ENCODE assay signal across 8 cellular contexts in the genomic region with DNA sequence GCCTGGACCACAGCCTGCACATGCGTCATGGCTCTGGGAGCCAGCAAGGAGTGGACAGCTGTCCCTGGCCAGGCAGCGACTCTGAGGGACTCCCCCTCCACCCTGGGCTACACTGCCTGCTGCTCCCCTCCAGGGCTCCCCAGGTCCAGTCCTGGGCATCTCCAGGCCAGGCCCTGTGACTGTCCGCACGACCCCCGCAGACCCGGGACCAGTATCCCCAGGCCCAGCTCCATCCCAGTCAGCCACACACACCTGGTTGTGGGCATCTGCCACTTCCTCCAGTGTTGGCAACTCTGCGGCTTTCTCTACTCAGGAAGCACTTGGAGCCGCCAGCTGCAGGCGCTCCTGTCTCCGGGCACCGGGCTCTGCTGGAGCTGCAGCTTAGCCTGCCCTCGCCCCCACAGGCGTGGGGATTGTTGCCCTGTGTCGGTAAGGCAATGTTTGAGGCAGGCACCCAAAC. TPM values are rescaled to one million over a fixed set of nuclear protein-coding genes. Genes with fewer than 3 reads are reported as not detected.
DNase-seq lines count a peak whose midpoint lies in the region; ATAC-seq and TF ChIP-seq lines count a peak whose summit lies in the region.

No MANE protein-coding gene starts in this region.

- no peak overlapping the region for H3K4ac ChIP-seq in mesendoderm (ENCODE audit: low read depth, low read length)

- H3K36me3 Mint-ChIP-seq in activated T-cell treated with anti-CD3 and anti-CD28 coated beads, Interleukin-2, amount 50 U/mL, for 72 hours (ENCODE audit: insufficient read depth in 2 of 2): peaks cover 1 to 3% of the 10 kb centered on the region in 2 donors

- no peak overlapping the region for H3K23ac ChIP-seq in mesendoderm (ENCODE audit: low read length)

- TF ChIP-seq POLR2A in erythroblast (IDR thresholded peaks at IDR 0.05; ENCODE audit: low read length): no peak

- H3K79me2 ChIP-seq in mesendoderm (ENCODE audit: control insufficient read depth, insufficient read depth, low read length): peaks cover 10% of the 10 kb centered on the region

- peak overlapping the region; percentile 69 for H3K9ac ChIP-seq in mesendoderm (ENCODE audit: low read length)

- H3K9me3 Mint-ChIP-seq in activated T-cell treated with anti-CD3 and anti-CD28 coated beads, Interleukin-2, amount 50 U/mL, for 72 hours: no peaks in the 10 kb centered on the region

- H3K27ac ChIP-seq in caudate nucleus (ENCODE audit: low read depth, low read length) (peak overlapping the region; percentile 95), mesendoderm (ENCODE audit: low read depth, low read length) (no peak overlapping the region), urinary bladder (ENCODE audit: low read depth) (peak overlapping the region; percentile 71)

- peak overlapping the region; percentile 69 to 89 for H3K4me3 Mint-ChIP-seq in activated T-cell treated with anti-CD3 and anti-CD28 coated beads, Interleukin-2, amount 50 U/mL, for 72 hours

- no peak overlapping the region for H2AK5ac ChIP-seq in mesendoderm (ENCODE audit: low read length)

- ATAC-seq in activated T-cell treated with anti-CD3 and anti-CD28 coated beads, Interleukin-2, amount 50 U/mL, for 72 hours (replicated peaks in 1 of 2): no peak
- no peak for ATAC-seq in GM18498 (IDR thresholded peaks at IDR 0.05; ENCODE audit: unreplicated experiment)

- peaks cover 15% of the 10 kb centered on the region for H3K4me1 Mint-ChIP-seq in activated T-cell treated with anti-CD3 and anti-CD28 coated beads, Interleukin-2, amount 50 U/mL, for 72 hours (ENCODE audit: low read depth)

- no CpG with 5 or more reads among the region's 14 CpGs for WGBS in mesendoderm (ENCODE audit: extremely low coverage, insufficient coverage, low lambda C conversion rate)
- WGBS in urinary bladder: 63% methylated on average over 14 of the region's 14 CpGs

- H3K27me3 Mint-ChIP-seq in activated T-cell treated with anti-CD3 and anti-CD28 coated beads, Interleukin-2, amount 50 U/mL, for 72 hours (ENCODE audit: low read depth): no peaks in the 10 kb centered on the region

- H3K27ac Mint-ChIP-seq in activated T-cell treated with anti-CD3 and anti-CD28 coated beads, Interleukin-2, amount 50 U/mL, for 72 hours: no peak overlapping the region

- no peak overlapping the region for H4K8ac ChIP-seq in mesendoderm (ENCODE audit: low read depth, low read length)

- no peak overlapping the region for H2BK120ac ChIP-seq in mesendoderm (ENCODE audit: low read depth, low read length)

- H2BK5ac ChIP-seq in mesendoderm (ENCODE audit: low read length): no peak overlapping the region

- H3K4me3 ChIP-seq in mesendoderm (ENCODE audit: low read length) (no peak overlapping the region), urinary bladder (ENCODE audit: low read depth, low read length) (no peak overlapping the region)

- no peak overlapping the region for H2BK15ac ChIP-seq in mesendoderm (replicated peaks; ENCODE audit: low read depth)

- H3K4me1 ChIP-seq in mesendoderm (ENCODE audit: control insufficient read depth, low read depth, low read length) (no peaks in the 10 kb centered on the region), urinary bladder (ENCODE audit: insufficient read depth) (no peaks in the 10 kb centered on the region)

- H3K36me3 ChIP-seq in mesendoderm (ENCODE audit: control insufficient read depth, insufficient read depth, low read length): no peaks in the 10 kb centered on the region
- H3K36me3 ChIP-seq in urinary bladder (ENCODE audit: insufficient read depth): no peaks in the 10 kb centered on the region

- H3K56ac ChIP-seq in mesendoderm (ENCODE audit: low read length): peak overlapping the region; percentile 82

- H4K5ac ChIP-seq in mesendoderm (ENCODE audit: low read length): no peak overlapping the region

- peaks cover 14% of the 10 kb centered on the region for H3K79me1 ChIP-seq in mesendoderm (ENCODE audit: low read length)

- H3K27me3 ChIP-seq in mesendoderm (ENCODE audit: insufficient read depth, low read length, poor library complexity): no peaks in the 10 kb centered on the region

- no peak for DNase-seq in activated T-cell treated with anti-CD3 and anti-CD28 coated beads, Interleukin-2, amount 50 U/mL, for 72 hours
- DNase-seq in activated T-cell treated with anti-CD3 and anti-CD28 coated beads, Interleukin-2, amount 50 U/mL, for 48 hours: no peak
- peak in 19 of 61 donors; percentile 22 to 86 (median 58) for DNase-seq in caudate nucleus (lab: John Stamatoyannopoulos, UW)
- no peak for DNase-seq in mesendoderm
- DNase-seq in stimulated activated CD4-positive, alpha-beta T cell treated with anti-CD3 and anti-CD28 coated beads, Interleukin-2, amount 100 ng/mL, for 24 hours: no peak
- no peak for DNase-seq in erythroblast (lab: John Stamatoyannopoulos, UW)

- H3K4me2 ChIP-seq in mesendoderm (ENCODE audit: low read length): peak overlapping the region; percentile 39

- no peak overlapping the region for H3K18ac ChIP-seq in mesendoderm (ENCODE audit: low read length)

RNA-seq across cellular contexts. Expression of a gene that starts 2.4 kb away (rescaled TPM):
- total RNA-seq in activated T-cell treated with anti-CD3 and anti-CD28 coated beads, Interleukin-2, amount 50 U/mL, for 72 hours: 10 to 100 TPM; 29.8 to 31.2 TPM
- polyA plus RNA-seq in mesendoderm (2013, experiment 1 of 2): 19.3 TPM
- polyA plus RNA-seq in mesendoderm (2013, experiment 2 of 2): 19.9 TPM
- 10.9 TPM for total RNA-seq in urinary bladder
- 34.4 TPM for polyA plus RNA-seq in urinary bladder

RNA-seq across cellular contexts. Expression of a gene that starts 32.2 kb away (rescaled TPM):
- total RNA-seq in activated T-cell treated with anti-CD3 and anti-CD28 coated beads, Interleukin-2, amount 50 U/mL, for 72 hours: 10 to 100 TPM; 37.3 to 53.4 TPM
- polyA plus RNA-seq in mesendoderm (2013, experiment 1 of 2): 46.5 TPM
- polyA plus RNA-seq in mesendoderm (2013, experiment 2 of 2): 46.4 TPM
- total RNA-seq in urinary bladder: 6.5 TPM
- polyA plus RNA-seq in urinary bladder: 22.2 TPM

RNA-seq across cellular contexts. Expression of a gene that starts 52.9 kb away (rescaled TPM):
- 10 to 100 TPM; 51.7 to 52.3 TPM for total RNA-seq in activated T-cell treated with anti-CD3 and anti-CD28 coated beads, Interleukin-2, amount 50 U/mL, for 72 hours
- polyA plus RNA-seq in mesendoderm (2013, experiment 1 of 2): 17.2 TPM
- polyA plus RNA-seq in mesendoderm (2013, experiment 2 of 2): 15.3 TPM
- total RNA-seq in urinary bladder: 20.1 TPM
- polyA plus RNA-seq in urinary bladder: 17.9 TPM
